Comparison of ENCODE assay signal across 15 cellular contexts in genomic region chr9:30507166-30507565, GRCh38.
DNase-seq lines count a peak whose midpoint lies in the region; ATAC-seq and TF ChIP-seq lines count a peak whose summit lies in the region.
"Had no signal": no experiment of that assay in that cellular context is flagged by ENCODE, and none has a peak within 500 bp of the region (broad histone marks: within the 10 kb centered on the region; RNA-seq: fewer than 3 reads in every experiment).

No MANE protein-coding gene starts in this region.

- H3K27me3 ChIP-seq in layer of hippocampus (ENCODE audit: control insufficient read depth, insufficient read depth, low read length) = no peaks in the 10 kb centered on the region
- H3K27me3 ChIP-seq in osteoblast (ENCODE audit: insufficient read depth, low read length) = no peaks in the 10 kb centered on the region
- no peaks in the 10 kb centered on the region for H3K27me3 ChIP-seq in foreskin keratinocyte
- H3K27me3 ChIP-seq: BLaER1 treated with 17β-estradiol and CSF1 and Interleukin-3, amounts not matched to agents 10 nM and 100 nM had no signal

- no peaks in the 10 kb centered on the region for H3K79me2 ChIP-seq in osteoblast (ENCODE audit: insufficient read depth, low read length)

- no peaks in the 10 kb centered on the region for H3K36me3 ChIP-seq in osteoblast (ENCODE audit: insufficient read depth, low read length)
- H3K36me3 ChIP-seq: BLaER1 treated with 17β-estradiol and CSF1 and Interleukin-3, amounts not matched to agents 10 nM and 100 nM had no signal

- ATAC-seq in foreskin keratinocyte (no peak), GM21825 (IDR thresholded peaks at IDR 0.05; ENCODE audit: unreplicated experiment) (no peak)

- H3K9me3 ChIP-seq in osteoblast (ENCODE audit: low read depth, low read length) = no peaks in the 10 kb centered on the region
- H3K9me3 ChIP-seq: BLaER1 treated with 17β-estradiol and CSF1 and Interleukin-3, amounts not matched to agents 10 nM and 100 nM had no signal

- TF ChIP-seq CTCF in osteoblast (IDR thresholded peaks at IDR 0.05; ENCODE audit: extremely low read depth, low read depth, low read length) (no peak), foreskin keratinocyte (conservative IDR thresholded peaks at IDR 0.05) (no peak)

- H3K4me2 ChIP-seq in osteoblast (ENCODE audit: insufficient read depth, low read length) = no peak overlapping the region
- H3K4me2 ChIP-seq: BLaER1 treated with 17β-estradiol and CSF1 and Interleukin-3, amounts not matched to agents 10 nM and 100 nM had no signal

- no peaks in the 10 kb centered on the region for H4K20me1 ChIP-seq in osteoblast (ENCODE audit: insufficient read depth, low read length)
- H4K20me1 ChIP-seq: BLaER1 treated with 17β-estradiol and CSF1 and Interleukin-3, amounts not matched to agents 10 nM and 100 nM had no signal

- no peak overlapping the region for H3K4me3 ChIP-seq in osteoblast (ENCODE audit: insufficient read depth, low read length)
- H3K4me3 ChIP-seq: BLaER1 treated with 17β-estradiol and CSF1 and Interleukin-3, amounts not matched to agents 10 nM and 100 nM had no signal

- H3K27ac ChIP-seq in cingulate gyrus (ENCODE audit: low read depth, low read length) (peak overlapping the region; percentile 34), layer of hippocampus (ENCODE audit: low read depth, low read length) (peak overlapping the region; percentile 66), substantia nigra (ENCODE audit: low read depth, low read length, poor library complexity, severe bottlenecking) (peak overlapping the region; percentile 49), osteoblast (ENCODE audit: low read depth, low read length) (no peak overlapping the region), foreskin keratinocyte (no peak overlapping the region)
- H3K27ac ChIP-seq: BLaER1 treated with 17β-estradiol and CSF1 and Interleukin-3, amounts not matched to agents 10 nM and 100 nM had no signal

- DNase-seq in Ammon's horn (ENCODE audit: low spot score) = peak; percentile 49
- DNase-seq in substantia nigra (lab: John Stamatoyannopoulos, UW) = peak in 1 of 49 donors; percentile 38
- DNase-seq in osteoblast (ENCODE audit: insufficient read length, low spot score, missing footprints) = no peak
- DNase-seq in foreskin keratinocyte = no peak
- DNase-seq: 8988T; AML-193; CD4-positive, CD25-positive, alpha-beta regulatory T cell; DMS53; GF-D8; GOT3; H9 had no signal

- H3K4me1 ChIP-seq in osteoblast (ENCODE audit: insufficient read depth, low read length) = no peaks in the 10 kb centered on the region
- no peaks in the 10 kb centered on the region for H3K4me1 ChIP-seq in foreskin keratinocyte
- H3K4me1 ChIP-seq: BLaER1 treated with 17β-estradiol and CSF1 and Interleukin-3, amounts not matched to agents 10 nM and 100 nM had no signal

- H2AFZ ChIP-seq in osteoblast (ENCODE audit: low read length) = no peak overlapping the region

Comparison
In these comparisons a context has a peak if more than half of its experiments do, and no peak if none do; other contexts are left out.
1. H3K27ac ChIP-seq: peak in cingulate gyrus (single experiment), layer of hippocampus (single experiment) and substantia nigra (single experiment); none in osteoblast (single experiment) and foreskin keratinocyte (single experiment).